7 cellular contexts compared by ENCODE assay signal in genomic region chr2:110677530-110678456, GRCh38. TPM values are rescaled to one million over a fixed set of nuclear protein-coding genes. Genes with fewer than 3 reads are reported as not detected.
DNase-seq lines count a peak whose midpoint lies in the region; ATAC-seq, FAIRE-seq and TF ChIP-seq lines count a peak whose summit lies in the region.

TSS of gene BUB1 (minus strand) at chr2:110678063. CDS start at chr2:110677995, 68 bp downstream.

- H3K4me1 ChIP-seq in hepatocyte (ENCODE audit: insufficient read depth): peaks cover 10% of the 10 kb centered on the region

- no peaks in the 10 kb centered on the region for H3K36me3 ChIP-seq in hepatocyte (replicated peaks; ENCODE audit: insufficient read depth, low read depth)

- peak; percentile 94 for FAIRE-seq in GM18507 (lab: Jason Lieb, UNC)

- H3K9me3 ChIP-seq in hepatocyte (ENCODE audit: low read depth): no peaks in the 10 kb centered on the region

- H4K20me1 ChIP-seq in hepatocyte (ENCODE audit: insufficient read depth, poor library complexity, severe bottlenecking): no peaks in the 10 kb centered on the region

- peak within 1 kb of the TSS; percentile 94 for H3K27ac ChIP-seq in hepatocyte

- DNase-seq in GM18507 (ENCODE audit: extremely low spot score, insufficient read length, low read depth) (peak; percentile 99), NCI-H2029 treated with DMSO at 0.1 percent for 48 hours (lab: John Stamatoyannopoulos, UW) (peak; percentile 77), T-helper 9 cell (peak; percentile 94), astrocyte of the hippocampus (ENCODE audit: low read depth, low spot score) (peak; percentile 99), hepatocyte (ENCODE audit: low spot score) (peak; percentile 99), retina (peak; percentile 97)

- H3K79me2 ChIP-seq in hepatocyte: peaks cover 20% of the 10 kb centered on the region

- H2AFZ ChIP-seq in hepatocyte: peak within 1 kb of the TSS; percentile 88

- 1% methylated on average over 39 of the region's 58 CpGs for WGBS in hepatocyte (ENCODE audit: low lambda C conversion rate, missing lambda C conversion rate)

- TF ChIP-seq CTCF in hepatocyte (IDR thresholded peaks at IDR 0.05; ENCODE audit: poor library complexity): no peak

- H3K9me2 ChIP-seq in hepatocyte (replicated peaks; ENCODE audit: insufficient read depth): no peaks in the 10 kb centered on the region

- peak within 1 kb of the TSS; percentile 88 for H3K4me2 ChIP-seq in hepatocyte

- no peaks in the 10 kb centered on the region for H3K27me3 ChIP-seq in hepatocyte

- H3K4me3 ChIP-seq in hepatocyte: peak within 1 kb of the TSS; percentile 56

- peak; percentile 66 for ATAC-seq in HG02981 (IDR thresholded peaks at IDR 0.05; ENCODE audit: unreplicated experiment)

RNA-seq across cellular contexts. Expression of gene BUB1, which starts in this region (rescaled TPM):
- 9.4 and 12.4 TPM in 2 replicates for total RNA-seq in hepatocyte
- polyA plus RNA-seq in hepatocyte: 5.8 and 6.9 TPM in 2 replicates

Comparison
In these comparisons a context has a peak if more than half of its experiments do, and no peak if none do; other contexts are left out.
1. Peak in every context shown above with its lines: DNase-seq, ATAC-seq, H3K4me3 ChIP-seq and H3K27ac ChIP-seq.